Comparison of ENCODE assay signal across 1 cellular context in the genomic region with DNA sequence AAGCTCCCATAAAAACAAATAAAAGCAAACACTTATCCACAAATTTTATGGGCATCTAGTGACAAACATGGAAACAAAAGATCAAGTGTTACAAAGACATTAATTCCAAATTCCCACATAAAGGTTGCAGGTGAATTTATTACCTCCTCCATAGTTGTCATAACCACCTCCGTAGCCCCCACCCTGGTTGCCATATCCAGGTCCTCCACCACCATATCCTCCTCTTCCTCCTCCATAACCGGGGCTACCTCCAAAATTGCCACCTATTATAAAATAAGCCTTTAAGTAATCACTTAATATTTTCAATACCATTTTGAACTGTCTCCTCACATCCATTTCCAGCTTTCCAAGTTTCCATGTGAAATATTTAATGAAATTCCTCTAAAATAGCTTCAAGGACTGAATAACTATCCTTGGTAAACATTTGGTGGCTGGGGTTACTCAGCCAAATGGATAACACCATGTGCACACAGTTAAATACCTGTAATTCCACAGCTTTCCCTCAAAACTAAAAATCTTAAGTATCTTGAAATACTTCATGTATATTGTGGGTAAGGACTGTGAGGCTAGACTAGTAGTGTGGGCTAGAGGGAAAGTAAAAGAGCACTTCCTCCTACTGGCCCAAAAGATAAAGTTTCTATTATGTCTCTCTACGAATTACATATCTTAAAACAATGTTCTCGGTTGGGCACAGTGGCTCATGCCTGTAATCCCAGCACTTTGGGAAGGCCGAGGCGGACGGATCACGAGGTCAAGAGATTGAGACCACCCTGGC.
TF ChIP-seq lines count a peak whose summit lies in the region.

No MANE protein-coding gene starts in this region.

TF ChIP-seq in H1, 55 proteins besides CTCF, POLR2A, EP300 and RAD21:
- TF ChIP-seq EGR1 (IDR thresholded peaks at IDR 0.05; ENCODE audit: borderline replicate concordance, low read depth, low read length) = no peak
- no peak for TF ChIP-seq BCL11A (IDR thresholded peaks at IDR 0.05; ENCODE audit: low read depth in 2 of 2, low read length in 2 of 2)
- TF ChIP-seq POLR2AphosphoS5 (IDR thresholded peaks at IDR 0.05; ENCODE audit: low read depth, low read length) = peak; percentile 54
- TF ChIP-seq RFX5 (IDR thresholded peaks at IDR 0.05; ENCODE audit: borderline replicate concordance, low read depth, low read length) = no peak
- TF ChIP-seq NRF1 (IDR thresholded peaks at IDR 0.05; ENCODE audit: low read depth, low read length) = 0 out of 2 replicates have a peak, but pooled peaks have one; percentile 10
- TF ChIP-seq TAF7 (optimal IDR thresholded peaks at IDR 0.05; ENCODE audit: borderline replicate concordance, low read depth, low read length) = no peak
- no peak for TF ChIP-seq TBP (IDR thresholded peaks at IDR 0.05; ENCODE audit: low read depth, low read length)
- no peak for TF ChIP-seq SIRT6 (IDR thresholded peaks at IDR 0.05; ENCODE audit: low read length)
- no peak for TF ChIP-seq YY1 (IDR thresholded peaks at IDR 0.05; ENCODE audit: low read depth, low read length)
- TF ChIP-seq CHD1 (IDR thresholded peaks at IDR 0.05; ENCODE audit: low read depth, low read length) = no peak
- TF ChIP-seq JUN (IDR thresholded peaks at IDR 0.05; ENCODE audit: low read depth, low read length) = no peak
- TF ChIP-seq SP2 (IDR thresholded peaks at IDR 0.05; ENCODE audit: low read length) = no peak
- TF ChIP-seq, protein P1, sequence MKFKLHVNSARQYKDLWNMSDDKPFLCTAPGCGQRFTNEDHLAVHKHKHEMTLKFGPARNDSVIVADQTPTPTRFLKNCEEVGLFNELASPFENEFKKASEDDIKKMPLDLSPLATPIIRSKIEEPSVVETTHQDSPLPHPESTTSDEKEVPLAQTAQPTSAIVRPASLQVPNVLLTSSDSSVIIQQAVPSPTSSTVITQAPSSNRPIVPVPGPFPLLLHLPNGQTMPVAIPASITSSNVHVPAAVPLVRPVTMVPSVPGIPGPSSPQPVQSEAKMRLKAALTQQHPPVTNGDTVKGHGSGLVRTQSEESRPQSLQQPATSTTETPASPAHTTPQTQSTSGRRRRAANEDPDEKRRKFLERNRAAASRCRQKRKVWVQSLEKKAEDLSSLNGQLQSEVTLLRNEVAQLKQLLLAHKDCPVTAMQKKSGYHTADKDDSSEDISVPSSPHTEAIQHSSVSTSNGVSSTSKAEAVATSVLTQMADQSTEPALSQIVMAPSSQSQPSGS (IDR thresholded peaks at IDR 0.05; ENCODE audit: low read length) = no peak
- TF ChIP-seq SP1 (IDR thresholded peaks at IDR 0.05; ENCODE audit: low read depth, low read length) = peak; percentile 38; the same call in 1 of the 2 replicates
- TF ChIP-seq POU5F1 (IDR thresholded peaks at IDR 0.05; ENCODE audit: low read depth, low read length) = no peak
- no peak for TF ChIP-seq KDM1A (IDR thresholded peaks at IDR 0.05; ENCODE audit: borderline replicate concordance, low read length)
- no peak for TF ChIP-seq GABPA (IDR thresholded peaks at IDR 0.05; ENCODE audit: borderline replicate concordance, insufficient read depth, low read length)
- TF ChIP-seq, protein P2, sequence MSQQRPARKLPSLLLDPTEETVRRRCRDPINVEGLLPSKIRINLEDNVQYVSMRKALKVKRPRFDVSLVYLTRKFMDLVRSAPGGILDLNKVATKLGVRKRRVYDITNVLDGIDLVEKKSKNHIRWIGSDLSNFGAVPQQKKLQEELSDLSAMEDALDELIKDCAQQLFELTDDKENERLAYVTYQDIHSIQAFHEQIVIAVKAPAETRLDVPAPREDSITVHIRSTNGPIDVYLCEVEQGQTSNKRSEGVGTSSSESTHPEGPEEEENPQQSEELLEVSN (IDR thresholded peaks at IDR 0.05) = no peak
- no peak for TF ChIP-seq RBBP5 (IDR thresholded peaks at IDR 0.05; ENCODE audit: borderline replicate concordance, low read depth, low read length)
- no peak for TF ChIP-seq SRF (IDR thresholded peaks at IDR 0.05; ENCODE audit: low read depth, low read length)
- no peak for TF ChIP-seq TEAD4 (IDR thresholded peaks at IDR 0.05; ENCODE audit: low read depth, low read length)
- TF ChIP-seq, protein P3, sequence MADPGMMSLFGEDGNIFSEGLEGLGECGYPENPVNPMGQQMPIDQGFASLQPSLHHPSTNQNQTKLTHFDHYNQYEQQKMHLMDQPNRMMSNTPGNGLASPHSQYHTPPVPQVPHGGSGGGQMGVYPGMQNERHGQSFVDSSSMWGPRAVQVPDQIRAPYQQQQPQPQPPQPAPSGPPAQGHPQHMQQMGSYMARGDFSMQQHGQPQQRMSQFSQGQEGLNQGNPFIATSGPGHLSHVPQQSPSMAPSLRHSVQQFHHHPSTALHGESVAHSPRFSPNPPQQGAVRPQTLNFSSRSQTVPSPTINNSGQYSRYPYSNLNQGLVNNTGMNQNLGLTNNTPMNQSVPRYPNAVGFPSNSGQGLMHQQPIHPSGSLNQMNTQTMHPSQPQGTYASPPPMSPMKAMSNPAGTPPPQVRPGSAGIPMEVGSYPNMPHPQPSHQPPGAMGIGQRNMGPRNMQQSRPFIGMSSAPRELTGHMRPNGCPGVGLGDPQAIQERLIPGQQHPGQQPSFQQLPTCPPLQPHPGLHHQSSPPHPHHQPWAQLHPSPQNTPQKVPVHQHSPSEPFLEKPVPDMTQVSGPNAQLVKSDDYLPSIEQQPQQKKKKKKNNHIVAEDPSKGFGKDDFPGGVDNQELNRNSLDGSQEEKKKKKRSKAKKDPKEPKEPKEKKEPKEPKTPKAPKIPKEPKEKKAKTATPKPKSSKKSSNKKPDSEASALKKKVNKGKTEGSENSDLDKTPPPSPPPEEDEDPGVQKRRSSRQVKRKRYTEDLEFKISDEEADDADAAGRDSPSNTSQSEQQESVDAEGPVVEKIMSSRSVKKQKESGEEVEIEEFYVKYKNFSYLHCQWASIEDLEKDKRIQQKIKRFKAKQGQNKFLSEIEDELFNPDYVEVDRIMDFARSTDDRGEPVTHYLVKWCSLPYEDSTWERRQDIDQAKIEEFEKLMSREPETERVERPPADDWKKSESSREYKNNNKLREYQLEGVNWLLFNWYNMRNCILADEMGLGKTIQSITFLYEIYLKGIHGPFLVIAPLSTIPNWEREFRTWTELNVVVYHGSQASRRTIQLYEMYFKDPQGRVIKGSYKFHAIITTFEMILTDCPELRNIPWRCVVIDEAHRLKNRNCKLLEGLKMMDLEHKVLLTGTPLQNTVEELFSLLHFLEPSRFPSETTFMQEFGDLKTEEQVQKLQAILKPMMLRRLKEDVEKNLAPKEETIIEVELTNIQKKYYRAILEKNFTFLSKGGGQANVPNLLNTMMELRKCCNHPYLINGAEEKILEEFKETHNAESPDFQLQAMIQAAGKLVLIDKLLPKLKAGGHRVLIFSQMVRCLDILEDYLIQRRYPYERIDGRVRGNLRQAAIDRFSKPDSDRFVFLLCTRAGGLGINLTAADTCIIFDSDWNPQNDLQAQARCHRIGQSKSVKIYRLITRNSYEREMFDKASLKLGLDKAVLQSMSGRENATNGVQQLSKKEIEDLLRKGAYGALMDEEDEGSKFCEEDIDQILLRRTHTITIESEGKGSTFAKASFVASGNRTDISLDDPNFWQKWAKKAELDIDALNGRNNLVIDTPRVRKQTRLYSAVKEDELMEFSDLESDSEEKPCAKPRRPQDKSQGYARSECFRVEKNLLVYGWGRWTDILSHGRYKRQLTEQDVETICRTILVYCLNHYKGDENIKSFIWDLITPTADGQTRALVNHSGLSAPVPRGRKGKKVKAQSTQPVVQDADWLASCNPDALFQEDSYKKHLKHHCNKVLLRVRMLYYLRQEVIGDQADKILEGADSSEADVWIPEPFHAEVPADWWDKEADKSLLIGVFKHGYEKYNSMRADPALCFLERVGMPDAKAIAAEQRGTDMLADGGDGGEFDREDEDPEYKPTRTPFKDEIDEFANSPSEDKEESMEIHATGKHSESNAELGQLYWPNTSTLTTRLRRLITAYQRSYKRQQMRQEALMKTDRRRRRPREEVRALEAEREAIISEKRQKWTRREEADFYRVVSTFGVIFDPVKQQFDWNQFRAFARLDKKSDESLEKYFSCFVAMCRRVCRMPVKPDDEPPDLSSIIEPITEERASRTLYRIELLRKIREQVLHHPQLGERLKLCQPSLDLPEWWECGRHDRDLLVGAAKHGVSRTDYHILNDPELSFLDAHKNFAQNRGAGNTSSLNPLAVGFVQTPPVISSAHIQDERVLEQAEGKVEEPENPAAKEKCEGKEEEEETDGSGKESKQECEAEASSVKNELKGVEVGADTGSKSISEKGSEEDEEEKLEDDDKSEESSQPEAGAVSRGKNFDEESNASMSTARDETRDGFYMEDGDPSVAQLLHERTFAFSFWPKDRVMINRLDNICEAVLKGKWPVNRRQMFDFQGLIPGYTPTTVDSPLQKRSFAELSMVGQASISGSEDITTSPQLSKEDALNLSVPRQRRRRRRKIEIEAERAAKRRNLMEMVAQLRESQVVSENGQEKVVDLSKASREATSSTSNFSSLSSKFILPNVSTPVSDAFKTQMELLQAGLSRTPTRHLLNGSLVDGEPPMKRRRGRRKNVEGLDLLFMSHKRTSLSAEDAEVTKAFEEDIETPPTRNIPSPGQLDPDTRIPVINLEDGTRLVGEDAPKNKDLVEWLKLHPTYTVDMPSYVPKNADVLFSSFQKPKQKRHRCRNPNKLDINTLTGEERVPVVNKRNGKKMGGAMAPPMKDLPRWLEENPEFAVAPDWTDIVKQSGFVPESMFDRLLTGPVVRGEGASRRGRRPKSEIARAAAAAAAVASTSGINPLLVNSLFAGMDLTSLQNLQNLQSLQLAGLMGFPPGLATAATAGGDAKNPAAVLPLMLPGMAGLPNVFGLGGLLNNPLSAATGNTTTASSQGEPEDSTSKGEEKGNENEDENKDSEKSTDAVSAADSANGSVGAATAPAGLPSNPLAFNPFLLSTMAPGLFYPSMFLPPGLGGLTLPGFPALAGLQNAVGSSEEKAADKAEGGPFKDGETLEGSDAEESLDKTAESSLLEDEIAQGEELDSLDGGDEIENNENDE (IDR thresholded peaks at IDR 0.05; ENCODE audit: insufficient replicate concordance, low read length) = no peak
- TF ChIP-seq NANOG (IDR thresholded peaks at IDR 0.05; ENCODE audit: insufficient read depth, low read depth, low read length, poor library complexity, severe bottlenecking) = no peak
- TF ChIP-seq KDM4A (IDR thresholded peaks at IDR 0.05; ENCODE audit: low read depth, low read length, severe bottlenecking) = no peak
- no peak for TF ChIP-seq CTBP2 (IDR thresholded peaks at IDR 0.05; ENCODE audit: borderline replicate concordance, insufficient read depth, insufficient read length, low read length)
